In the genomic region with DNA sequence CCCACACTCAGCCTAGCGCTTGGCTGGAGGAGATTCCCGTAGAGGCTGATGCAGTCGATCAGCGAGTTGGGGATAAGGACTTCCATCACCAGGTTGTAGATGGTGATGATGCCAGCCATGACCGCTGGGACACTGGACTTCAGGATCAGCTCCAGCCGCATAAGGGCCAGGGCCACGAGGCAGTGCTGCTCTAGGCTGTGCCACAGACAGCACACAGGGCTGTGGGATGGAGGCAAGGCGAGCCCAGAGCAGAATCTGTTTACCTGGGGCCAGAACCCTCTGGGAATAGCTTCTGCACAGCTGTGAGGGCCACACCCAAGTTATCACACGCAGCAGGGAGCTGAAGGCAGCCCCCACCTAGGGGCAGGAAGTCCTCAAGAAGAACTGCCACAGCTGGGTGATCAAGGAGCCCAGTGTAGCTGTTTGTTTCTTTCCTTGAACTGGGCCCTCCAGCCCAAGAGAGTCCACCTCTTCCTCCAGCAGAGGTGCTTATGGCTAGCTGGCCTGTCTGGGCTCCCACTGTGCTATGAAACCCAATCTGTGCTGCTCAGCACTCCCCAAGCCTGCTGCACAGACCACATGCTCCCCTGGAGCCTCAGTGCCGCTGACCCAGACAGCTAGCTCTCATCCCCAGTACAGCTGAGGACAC, we compare ENCODE assay signal across 9 cellular contexts. TPM values are rescaled to one million over a fixed set of nuclear protein-coding genes. Genes with fewer than 3 reads are reported as not detected.
DNase-seq lines count a peak whose midpoint lies in the region; ATAC-seq, FAIRE-seq and TF ChIP-seq lines count a peak whose summit lies in the region.
"Had no signal": no experiment of that assay in that cellular context is flagged by ENCODE, and none has a peak within 500 bp of the region (broad histone marks: within the 10 kb centered on the region; RNA-seq: fewer than 3 reads in every experiment).

No MANE protein-coding gene starts in this region.

- H4K20me1 ChIP-seq in DOHH2 (ENCODE audit: control insufficient read depth, insufficient read depth, low read depth, low read length) (peaks cover 84% of the 10 kb centered on the region), PC-9 (ENCODE audit: insufficient read depth) (peaks cover 5% of the 10 kb centered on the region; the same call in 1 of the 2 replicates)

- intact Hi-C loops in PC-9 (cut with micrococcal nuclease; ENCODE audit: unreplicated experiment), result no loop called here

- no peaks in the 10 kb centered on the region for H3F3A ChIP-seq in DOHH2 (ENCODE audit: control insufficient read depth, insufficient read depth)
- peaks cover 34% of the 10 kb centered on the region for H3F3A ChIP-seq in PC-9 (ENCODE audit: insufficient read depth, low read depth)

- BruUV-seq in PC-9 (replicated peaks; lab: Mats Ljungman, UMichigan), result no TSS peak

- FAIRE-seq in urothelium cell line (lab: Jason Lieb, UNC), result peak; percentile 37

- ATAC-seq in GM21423 (IDR thresholded peaks at IDR 0.05; ENCODE audit: unreplicated experiment) (peak; percentile 66), HG03521 (IDR thresholded peaks at IDR 0.05; ENCODE audit: unreplicated experiment) (no peak)

- POLR2A ChIA-PET in PC-9 (lab: Charles Lee; ENCODE audit: unreplicated experiment), result interaction anchor here (0.5 to 1.1 kb wide), 5 partner anchors 9 to 1708 kb away, joined by 3 to 7 read pairs (median 6); no protein-coding TSS in a partner anchor

- H3K27ac ChIP-seq in DOHH2 (ENCODE audit: low read depth, low read length) (peak overlapping the region; percentile 55), PC-9 (peak overlapping the region; percentile 35)
- H3K27ac ChIP-seq: HL-60 had no signal

- TF ChIP-seq POLR2A in erythroblast (IDR thresholded peaks at IDR 0.05; ENCODE audit: low read length), result peak; percentile 73

- TF ChIP-seq CTCF in DOHH2 (IDR thresholded peaks at IDR 0.05; ENCODE audit: low read depth, low read length, poor library complexity, severe bottlenecking) (no peak), PC-9 (conservative IDR thresholded peaks at IDR 0.05) (no peak)

- H3K9me3 ChIP-seq in DOHH2 (ENCODE audit: control insufficient read depth, insufficient read depth, low read length) (no peaks in the 10 kb centered on the region), PC-9 (ENCODE audit: insufficient read depth, low read depth) (no peaks in the 10 kb centered on the region)

- H3K4me1 ChIP-seq in DOHH2 (ENCODE audit: control insufficient read depth, low read length) (peaks cover 88% of the 10 kb centered on the region), PC-9 (replicated peaks; ENCODE audit: insufficient read depth) (peaks cover 86% of the 10 kb centered on the region)

- DNase-seq in PC-9 (no peak), erythroblast (lab: John Stamatoyannopoulos, UW) (peak; percentile 88 to 90), urothelium cell line (ENCODE audit: low spot score) (no peak), NCI-H146 (lab: John Stamatoyannopoulos, UW) (no peak)
- DNase-seq in activated CD4-positive, alpha-beta T cell treated with anti-CD3 and anti-CD28 coated beads for 1 hour, result no peak

- H3K79me2 ChIP-seq in DOHH2 (ENCODE audit: control insufficient read depth, low read length) (peaks cover 100% of the 10 kb centered on the region), PC-9 (ENCODE audit: low read depth) (peaks cover 100% of the 10 kb centered on the region)

- H2AFZ ChIP-seq in PC-9, result no peak overlapping the region

- H3K4me3 ChIP-seq in DOHH2 (ENCODE audit: low read length) (peak overlapping the region; percentile 50), PC-9 (no peak overlapping the region)

- H3K36me3 ChIP-seq in DOHH2 (ENCODE audit: control insufficient read depth, low read length), result peaks cover 85% of the 10 kb centered on the region
- 0 out of 2 replicates have a peak, but pooled peaks cover 3% of the 10 kb centered on the region for H3K36me3 ChIP-seq in PC-9 (ENCODE audit: low read depth)

- H3K27me3 ChIP-seq in DOHH2 (ENCODE audit: control insufficient read depth, low read length), result no peaks in the 10 kb centered on the region
- no peaks in the 10 kb centered on the region for H3K27me3 ChIP-seq in PC-9 (ENCODE audit: insufficient read depth, low read depth)

- no peaks in the 10 kb centered on the region for H3K9me2 ChIP-seq in DOHH2 (replicated peaks; ENCODE audit: control insufficient read depth, low read length)
- H3K9me2 ChIP-seq in PC-9 (ENCODE audit: insufficient read depth), result no peaks in the 10 kb centered on the region

- H3K4me2 ChIP-seq in DOHH2 (ENCODE audit: low read length) (peak overlapping the region; percentile 66), PC-9 (peak overlapping the region; percentile 29; the same call in 1 of the 2 replicates)

- CTCF ChIA-PET in PC-9 (lab: Charles Lee), result interaction anchor here (1.1 to 1.4 kb wide), 2 partner anchors 9 to 19 kb away, joined by 4 read pairs; no protein-coding TSS in a partner anchor

RNA-seq across cellular contexts. Expression of a gene that starts 6.2 kb away (rescaled TPM):
- 327 and 337 TPM in 2 replicates for total RNA-seq in PC-9 (2021)

Comparison
In these comparisons a context has a peak if more than half of its experiments do, and no peak if none do; other contexts are left out.
1. DNase-seq: peak in erythroblast (2 of 2); none in PC-9 (0 of 2), urothelium cell line (single experiment), activated CD4-positive, alpha-beta T cell treated with anti-CD3 and anti-CD28 coated beads for 1 hour (single experiment) and NCI-H146 (single experiment).